Comparison of ENCODE assay signal across 12 cellular contexts in the genomic region with DNA sequence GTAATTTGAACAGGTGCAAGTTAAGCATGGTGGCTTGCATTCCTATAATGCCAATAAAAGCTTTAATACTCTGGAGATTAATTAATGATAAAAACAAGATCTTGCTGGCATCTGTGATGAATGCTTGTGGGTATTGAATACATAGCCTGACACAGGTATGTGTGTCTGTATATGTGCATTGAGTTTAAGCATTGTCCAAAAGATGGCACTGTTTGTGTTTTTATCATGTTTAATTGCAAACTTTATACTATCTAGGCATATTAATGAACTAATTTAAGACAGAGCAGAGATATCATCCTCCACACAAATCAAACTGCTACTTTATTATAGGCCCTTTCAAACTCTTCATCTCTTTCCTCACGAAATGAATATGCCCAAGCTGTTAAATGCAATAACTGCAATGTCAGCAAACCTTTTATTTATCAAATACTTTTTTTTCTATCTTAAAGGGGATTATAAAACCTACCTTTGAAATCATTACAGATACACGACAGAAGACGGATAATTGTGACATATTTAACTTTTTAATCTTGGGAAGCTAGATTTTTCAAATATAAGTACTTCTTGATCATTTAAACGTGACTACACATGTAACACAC.
DNase-seq lines count a peak whose midpoint lies in the region; ATAC-seq and TF ChIP-seq lines count a peak whose summit lies in the region.
"Had no signal": no experiment of that assay in that cellular context is flagged by ENCODE, and none has a peak within 500 bp of the region (broad histone marks: within the 10 kb centered on the region; RNA-seq: fewer than 3 reads in every experiment).

No MANE protein-coding gene starts in this region.

- CTCF ChIA-PET in HEK293 (lab: Yijun Ruan, JAX), result interaction anchor here (0.6 to 1.2 kb wide), 2 partner anchors 65 to 307 kb away, joined by 3 read pairs; no protein-coding TSS in a partner anchor

- H3K27me3 ChIP-seq in heart right ventricle, result peaks cover 0 to 23% (median 0%) of the 10 kb centered on the region in 7 donors

- POLR2A ChIA-PET in HEK293 (lab: Yijun Ruan, JAX), result no interaction called here

- WGBS in heart right ventricle, 2 donors, result 62 to 78% methylated on average over 4 of the region's 4 CpGs

- ATAC-seq in SK-N-SH treated with all-trans-retinoic acid at 6 μM for 48 hours (peak; percentile 82), heart right ventricle (no peak), GM19467 (IDR thresholded peaks at IDR 0.05; ENCODE audit: unreplicated experiment) (no peak), HG03280 (IDR thresholded peaks at IDR 0.05; ENCODE audit: unreplicated experiment) (no peak)
- ATAC-seq: esophagus mucosa had no signal

- H3K36me3 ChIP-seq in HEK293 (ENCODE audit: control insufficient read depth in 2 of 2, insufficient read depth in 1 of 2, low read length in 2 of 2) (no peaks in the 10 kb centered on the region), heart right ventricle (no peaks in the 10 kb centered on the region)

- no peaks in the 10 kb centered on the region for H3K9me3 ChIP-seq in HEK293 (ENCODE audit: control insufficient read depth, insufficient read depth, low read depth, low read length)
- H3K9me3 ChIP-seq in heart right ventricle, result no peaks in the 10 kb centered on the region

- H3K27ac ChIP-seq in HEK293 (ENCODE audit: extremely low read depth, low read depth, low read length), result no peak overlapping the region
- no peak overlapping the region for H3K27ac ChIP-seq in heart right ventricle

- no peaks in the 10 kb centered on the region for H3K4me1 ChIP-seq in HEK293 (ENCODE audit: control insufficient read depth, insufficient read depth, low read length)
- no peaks in the 10 kb centered on the region for H3K4me1 ChIP-seq in heart right ventricle

- no peak for DNase-seq in AG09309 (ENCODE audit: low read depth)
- DNase-seq in heart right ventricle, result no peak
- DNase-seq in head of caudate nucleus, result no peak
- DNase-seq in effector CD8-positive, alpha-beta T cell (lab: John Stamatoyannopoulos, UW), result no peak
- DNase-seq: COR-L47; KBM-7; stimulated activated naive CD4-positive, alpha-beta T cell treated with Interleukin-2 at 50 U/mL for 16 hours had no signal

- TF ChIP-seq CTCF in AG09309 (IDR thresholded peaks at IDR 0.05; ENCODE audit: control insufficient read depth, insufficient read depth, low read depth, low read length, missing control alignments) (peak; percentile 37), HEK293 (tag by site-specific recombination; IDR thresholded peaks at IDR 0.05) (no peak), heart right ventricle (IDR thresholded peaks at IDR 0.05) (peak in 7 of 9 donors; percentile 18 to 56 (median 42))

- intact Hi-C loops in heart right ventricle (cut with DNase I) (loop anchor here in 3 of 10 donors (10.0 kb wide), 2 partner anchors 154 to 474 kb away; no protein-coding TSS in a partner anchor), head of caudate nucleus (cut with DNase I) (no loop called here)

- no peak overlapping the region for H3K4me3 ChIP-seq in AG09309 (ENCODE audit: control insufficient read depth, low read depth, low read length)
- no peak overlapping the region for H3K4me3 ChIP-seq in HEK293 (ENCODE audit: low read depth, low read length)
- no peak overlapping the region for H3K4me3 ChIP-seq in heart right ventricle

TF ChIP-seq in HEK293, 187 proteins besides CTCF, POLR2A, EP300 and RAD21:
- TF ChIP-seq SCRT2 (tag by site-specific recombination; IDR thresholded peaks at IDR 0.05) (no peak), ZNF654 (tag by site-specific recombination; IDR thresholded peaks at IDR 0.05; ENCODE audit: low read depth) (peak; percentile 1; the same call in 1 of the 2 replicates)
TF ChIP-seq in HEK293: peak in this region for 1.

TF ChIP-seq in SK-N-SH treated with all-trans-retinoic acid at 6 μM for 48 hours, 23 proteins besides CTCF, POLR2A, EP300 and RAD21 (continues in another document):
- TF ChIP-seq ZNF8 (CRISPR knock-in tag; IDR thresholded peaks at IDR 0.05) (no peak), ZNF565 (CRISPR knock-in tag; conservative IDR thresholded peaks at IDR 0.05; ENCODE audit: low read depth) (no peak), ARNTL (CRISPR knock-in tag; IDR thresholded peaks at IDR 0.05; ENCODE audit: borderline replicate concordance, low read depth) (no peak), BACH2 (CRISPR knock-in tag; IDR thresholded peaks at IDR 0.05; ENCODE audit: borderline replicate concordance) (no peak), ESRRG (CRISPR knock-in tag; IDR thresholded peaks at IDR 0.05) (no peak), SNAI2 (CRISPR knock-in tag; IDR thresholded peaks at IDR 0.05) (no peak), ZFP3 (CRISPR knock-in tag; IDR thresholded peaks at IDR 0.05) (no peak), GLIS3 (CRISPR knock-in tag; IDR thresholded peaks at IDR 0.05) (no peak), CSDC2 (CRISPR knock-in tag; IDR thresholded peaks at IDR 0.05) (no peak), RARB (CRISPR knock-in tag; IDR thresholded peaks at IDR 0.05) (no peak)
- TF ChIP-seq, protein P1, sequence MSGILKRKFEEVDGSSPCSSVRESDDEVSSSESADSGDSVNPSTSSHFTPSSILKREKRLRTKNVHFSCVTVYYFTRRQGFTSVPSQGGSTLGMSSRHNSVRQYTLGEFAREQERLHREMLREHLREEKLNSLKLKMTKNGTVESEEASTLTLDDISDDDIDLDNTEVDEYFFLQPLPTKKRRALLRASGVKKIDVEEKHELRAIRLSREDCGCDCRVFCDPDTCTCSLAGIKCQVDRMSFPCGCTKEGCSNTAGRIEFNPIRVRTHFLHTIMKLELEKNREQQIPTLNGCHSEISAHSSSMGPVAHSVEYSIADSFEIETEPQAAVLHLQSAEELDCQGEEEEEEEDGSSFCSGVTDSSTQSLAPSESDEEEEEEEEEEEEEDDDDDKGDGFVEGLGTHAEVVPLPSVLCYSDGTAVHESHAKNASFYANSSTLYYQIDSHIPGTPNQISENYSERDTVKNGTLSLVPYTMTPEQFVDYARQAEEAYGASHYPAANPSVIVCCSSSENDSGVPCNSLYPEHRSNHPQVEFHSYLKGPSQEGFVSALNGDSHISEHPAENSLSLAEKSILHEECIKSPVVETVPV (CRISPR knock-in tag; IDR thresholded peaks at IDR 0.05), result no peak
- TF ChIP-seq, protein P2, sequence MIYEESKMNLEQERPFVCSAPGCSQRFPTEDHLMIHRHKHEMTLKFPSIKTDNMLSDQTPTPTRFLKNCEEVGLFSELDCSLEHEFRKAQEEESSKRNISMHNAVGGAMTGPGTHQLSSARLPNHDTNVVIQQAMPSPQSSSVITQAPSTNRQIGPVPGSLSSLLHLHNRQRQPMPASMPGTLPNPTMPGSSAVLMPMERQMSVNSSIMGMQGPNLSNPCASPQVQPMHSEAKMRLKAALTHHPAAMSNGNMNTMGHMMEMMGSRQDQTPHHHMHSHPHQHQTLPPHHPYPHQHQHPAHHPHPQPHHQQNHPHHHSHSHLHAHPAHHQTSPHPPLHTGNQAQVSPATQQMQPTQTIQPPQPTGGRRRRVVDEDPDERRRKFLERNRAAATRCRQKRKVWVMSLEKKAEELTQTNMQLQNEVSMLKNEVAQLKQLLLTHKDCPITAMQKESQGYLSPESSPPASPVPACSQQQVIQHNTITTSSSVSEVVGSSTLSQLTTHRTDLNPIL (CRISPR knock-in tag; IDR thresholded peaks at IDR 0.05; ENCODE audit: low read depth), result no peak
- TF ChIP-seq, protein P3, sequence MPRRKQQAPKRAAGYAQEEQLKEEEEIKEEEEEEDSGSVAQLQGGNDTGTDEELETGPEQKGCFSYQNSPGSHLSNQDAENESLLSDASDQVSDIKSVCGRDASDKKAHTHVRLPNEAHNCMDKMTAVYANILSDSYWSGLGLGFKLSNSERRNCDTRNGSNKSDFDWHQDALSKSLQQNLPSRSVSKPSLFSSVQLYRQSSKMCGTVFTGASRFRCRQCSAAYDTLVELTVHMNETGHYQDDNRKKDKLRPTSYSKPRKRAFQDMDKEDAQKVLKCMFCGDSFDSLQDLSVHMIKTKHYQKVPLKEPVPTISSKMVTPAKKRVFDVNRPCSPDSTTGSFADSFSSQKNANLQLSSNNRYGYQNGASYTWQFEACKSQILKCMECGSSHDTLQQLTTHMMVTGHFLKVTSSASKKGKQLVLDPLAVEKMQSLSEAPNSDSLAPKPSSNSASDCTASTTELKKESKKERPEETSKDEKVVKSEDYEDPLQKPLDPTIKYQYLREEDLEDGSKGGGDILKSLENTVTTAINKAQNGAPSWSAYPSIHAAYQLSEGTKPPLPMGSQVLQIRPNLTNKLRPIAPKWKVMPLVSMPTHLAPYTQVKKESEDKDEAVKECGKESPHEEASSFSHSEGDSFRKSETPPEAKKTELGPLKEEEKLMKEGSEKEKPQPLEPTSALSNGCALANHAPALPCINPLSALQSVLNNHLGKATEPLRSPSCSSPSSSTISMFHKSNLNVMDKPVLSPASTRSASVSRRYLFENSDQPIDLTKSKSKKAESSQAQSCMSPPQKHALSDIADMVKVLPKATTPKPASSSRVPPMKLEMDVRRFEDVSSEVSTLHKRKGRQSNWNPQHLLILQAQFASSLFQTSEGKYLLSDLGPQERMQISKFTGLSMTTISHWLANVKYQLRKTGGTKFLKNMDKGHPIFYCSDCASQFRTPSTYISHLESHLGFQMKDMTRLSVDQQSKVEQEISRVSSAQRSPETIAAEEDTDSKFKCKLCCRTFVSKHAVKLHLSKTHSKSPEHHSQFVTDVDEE (CRISPR knock-in tag; IDR thresholded peaks at IDR 0.05), result no peak
- TF ChIP-seq, protein P4, sequence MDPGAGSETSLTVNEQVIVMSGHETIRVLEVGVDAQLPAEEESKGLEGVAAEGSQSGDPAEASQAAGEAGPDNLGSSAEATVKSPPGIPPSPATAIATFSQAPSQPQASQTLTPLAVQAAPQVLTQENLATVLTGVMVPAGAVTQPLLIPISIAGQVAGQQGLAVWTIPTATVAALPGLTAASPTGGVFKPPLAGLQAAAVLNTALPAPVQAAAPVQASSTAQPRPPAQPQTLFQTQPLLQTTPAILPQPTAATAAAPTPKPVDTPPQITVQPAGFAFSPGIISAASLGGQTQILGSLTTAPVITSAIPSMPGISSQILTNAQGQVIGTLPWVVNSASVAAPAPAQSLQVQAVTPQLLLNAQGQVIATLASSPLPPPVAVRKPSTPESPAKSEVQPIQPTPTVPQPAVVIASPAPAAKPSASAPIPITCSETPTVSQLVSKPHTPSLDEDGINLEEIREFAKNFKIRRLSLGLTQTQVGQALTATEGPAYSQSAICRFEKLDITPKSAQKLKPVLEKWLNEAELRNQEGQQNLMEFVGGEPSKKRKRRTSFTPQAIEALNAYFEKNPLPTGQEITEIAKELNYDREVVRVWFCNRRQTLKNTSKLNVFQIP (CRISPR knock-in tag; IDR thresholded peaks at IDR 0.05; ENCODE audit: borderline replicate concordance, low read depth), result no peak
